Comparison of ENCODE assay signal across 8 cellular contexts in genomic region chr6:56595490-56596122, GRCh38. TPM values are rescaled to one million over a fixed set of nuclear protein-coding genes. Genes with fewer than 3 reads are reported as not detected.
DNase-seq lines count a peak whose midpoint lies in the region; ATAC-seq and TF ChIP-seq lines count a peak whose summit lies in the region.

No MANE protein-coding gene starts in this region.

- peak; percentile 28 for ATAC-seq in GM19438 (IDR thresholded peaks at IDR 0.05; ENCODE audit: low read depth, unreplicated experiment)
- peak; percentile 48 to 58 for ATAC-seq in activated T-cell treated with anti-CD3 and anti-CD28 coated beads, Interleukin-2, amount 50 U/mL, for 72 hours (replicated peaks in 1 of 2)

- no peaks in the 10 kb centered on the region for H3K27me3 ChIP-seq in OCI-LY1 (ENCODE audit: insufficient read depth, low read length)
- H3K27me3 ChIP-seq in prostate gland (replicated peaks; ENCODE audit: insufficient read depth), result no peaks in the 10 kb centered on the region

- H3K9me2 ChIP-seq in OCI-LY1 (ENCODE audit: low read depth, low read length), result no peaks in the 10 kb centered on the region

- TF ChIP-seq CTCF in OCI-LY1 (IDR thresholded peaks at IDR 0.05; ENCODE audit: low read length) (peak; percentile 66), prostate gland (IDR thresholded peaks at IDR 0.05) (peak; percentile 41 to 61 (median 48))

- no peak overlapping the region for H3K27ac Mint-ChIP-seq in activated T-cell treated with anti-CD3 and anti-CD28 coated beads, Interleukin-2, amount 50 U/mL, for 72 hours

- H3K27ac ChIP-seq in OCI-LY1 (ENCODE audit: low read depth, low read length, poor library complexity, severe bottlenecking), result no peak overlapping the region
- no peak overlapping the region for H3K27ac ChIP-seq in prostate gland

- H3K4me1 Mint-ChIP-seq in activated T-cell treated with anti-CD3 and anti-CD28 coated beads, Interleukin-2, amount 50 U/mL, for 72 hours (ENCODE audit: low read depth), result peaks cover 31% of the 10 kb centered on the region

- intact Hi-C loops in prostate gland (cut with DNase I), result no loop called here

- DNase-seq in COR-L47 (lab: John Stamatoyannopoulos, UW) (peak; percentile 72), HK-2 (ENCODE audit: unreplicated experiment) (peak; percentile 13), glomerular endothelial cell (ENCODE audit: extremely low read depth, low read depth, low spot score) (peak; percentile 39), prostate gland (ENCODE audit: low spot score) (peak; percentile 30), NCI-H1048 (lab: John Stamatoyannopoulos, UW) (no peak)
- DNase-seq in activated T-cell treated with anti-CD3 and anti-CD28 coated beads, Interleukin-2, amount 50 U/mL, for 72 hours, result peak; percentile 51

- WGBS in prostate gland, result 52% methylated on average over 6 of the region's 6 CpGs

- H3K9ac ChIP-seq in OCI-LY1 (ENCODE audit: low read length), result no peak overlapping the region

- no peaks in the 10 kb centered on the region for H3K36me3 ChIP-seq in OCI-LY1 (ENCODE audit: insufficient read depth, low read length)
- H3K36me3 ChIP-seq in prostate gland, result no peaks in the 10 kb centered on the region

- H3K27me3 Mint-ChIP-seq in activated T-cell treated with anti-CD3 and anti-CD28 coated beads, Interleukin-2, amount 50 U/mL, for 72 hours (ENCODE audit: low read depth), result peaks cover 9% of the 10 kb centered on the region

- H2AFZ ChIP-seq in OCI-LY1 (ENCODE audit: low read length), result no peak overlapping the region

- H3K9me3 Mint-ChIP-seq in activated T-cell treated with anti-CD3 and anti-CD28 coated beads, Interleukin-2, amount 50 U/mL, for 72 hours, result no peaks in the 10 kb centered on the region

- H4K20me1 ChIP-seq in OCI-LY1 (ENCODE audit: insufficient read depth, low read length), result no peaks in the 10 kb centered on the region

- H3K9me3 ChIP-seq in OCI-LY1 (ENCODE audit: low read length), result no peaks in the 10 kb centered on the region
- no peaks in the 10 kb centered on the region for H3K9me3 ChIP-seq in prostate gland

- TF ChIP-seq POLR2A in prostate gland (IDR thresholded peaks at IDR 0.05), result no peak

- H3K4me3 ChIP-seq in OCI-LY1 (ENCODE audit: low read depth, low read length, poor library complexity, severe bottlenecking) (no peak overlapping the region), prostate gland (no peak overlapping the region)

- no peaks in the 10 kb centered on the region for H3K79me2 ChIP-seq in OCI-LY1 (ENCODE audit: insufficient read depth, low read length)

- H3K4me1 ChIP-seq in OCI-LY1 (ENCODE audit: insufficient read depth, low read length, severe bottlenecking) (no peaks in the 10 kb centered on the region), prostate gland (replicated peaks) (no peaks in the 10 kb centered on the region)

- no peak overlapping the region for H3K4me2 ChIP-seq in OCI-LY1 (ENCODE audit: low read length)

- H3K36me3 Mint-ChIP-seq in activated T-cell treated with anti-CD3 and anti-CD28 coated beads, Interleukin-2, amount 50 U/mL, for 72 hours (ENCODE audit: insufficient read depth in 2 of 2), result no peaks in the 10 kb centered on the region

- H3F3A ChIP-seq in OCI-LY1 (ENCODE audit: insufficient read depth, low read length), result no peaks in the 10 kb centered on the region

- peak overlapping the region; percentile 16 to 80 for H3K4me3 Mint-ChIP-seq in activated T-cell treated with anti-CD3 and anti-CD28 coated beads, Interleukin-2, amount 50 U/mL, for 72 hours

RNA-seq across cellular contexts. Expression of gene DST, which starts 47.1 kb away (rescaled TPM):
- 10 to 100 TPM; 11.2 to 11.9 TPM for total RNA-seq in activated T-cell treated with anti-CD3 and anti-CD28 coated beads, Interleukin-2, amount 50 U/mL, for 72 hours
- total RNA-seq in glomerular endothelial cell (187 and 226 TPM in 2 replicates), prostate gland (100 to 1,000 TPM; 131 to 242 TPM)

Comparison
In these comparisons a context has a peak if more than half of its experiments do, and no peak if none do; other contexts are left out.
1. RNA of gene DST, which starts 47.1 kb away (total RNA-seq): 131 to 242 TPM in prostate gland and 187 to 226 TPM in glomerular endothelial cell; 11.2 to 11.9 TPM in activated T-cell treated with anti-CD3 and anti-CD28 coated beads, Interleukin-2, amount 50 U/mL, for 72 hours; every median in the first group is over 10 times any median in the second.